In the genomic region with DNA sequence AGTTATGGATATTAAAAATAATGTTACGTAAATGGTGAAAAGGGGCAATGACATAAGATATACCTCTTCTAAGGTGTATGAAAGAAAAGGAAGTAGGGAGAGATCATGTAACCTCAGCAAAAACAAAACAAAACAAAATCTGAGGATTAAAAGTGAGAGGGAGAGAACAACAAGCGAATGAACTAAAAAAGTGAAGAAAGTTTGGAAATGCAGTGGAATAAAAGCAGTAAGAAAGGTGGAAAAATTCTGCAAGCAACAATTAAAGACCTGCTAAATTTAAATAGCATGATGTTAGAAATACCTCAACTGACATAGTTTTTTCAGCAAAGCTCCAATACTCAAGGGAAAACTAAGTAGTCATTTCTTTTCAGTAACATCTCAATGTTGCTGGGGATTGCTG, we compare ENCODE assay signal across 30 cellular contexts.
"Had no signal": no experiment of that assay in that cellular context is flagged by ENCODE, and none has a peak within 500 bp of the region (broad histone marks: within the 10 kb centered on the region; RNA-seq: fewer than 3 reads in every experiment).

No MANE protein-coding gene starts in this region.

- DNase-seq: activated CD4-positive, alpha-beta memory T cell treated with anti-CD3 and anti-CD28 coated beads for 36 hours; activated CD4-positive, alpha-beta T cell treated with anti-CD3 and anti-CD28 coated beads, Interleukin-2, amount 10 ng/mL, durations not matched to agents 7 days and 5 days; activated CD4-positive, CD25-positive, alpha-beta regulatory T cell; activated CD8-positive, alpha-beta memory T cell treated with anti-CD3 and anti-CD28 coated beads for 24 hours; activated gamma-delta T cell treated with Interleukin-2 at 50 U/mL for 16 hours; activated naive CD4-positive, alpha-beta T cell treated with anti-CD3 and anti-CD28 coated beads, Interleukin-2, amount 10 ng/mL, durations not matched to agents 7 days and 5 days; activated T-cell treated with anti-CD3 and anti-CD28 coated beads, Interleukin-2, amount 50 U/mL, for 48 hours; aorta; central memory CD4-positive, alpha-beta T cell; KG1; MV-4-11; NCI-H1092 treated with DMSO at 0.1 percent for 48 hours; NCI-H1417 treated with DMSO at 0.1 percent for 48 hours; NCI-H1694 treated with DMSO at 0.1 percent for 48 hours; NCI-H2029 treated with DMSO at 0.1 percent for 48 hours; NCI-H345; NCI-H510A; NCI-H526 treated with DMSO at 0.1 percent for 48 hours; NCI-H82; OCI-M1; Right ventricle myocardium superior; SW 1271; T1000 had no signal

- H3K9me3 Mint-ChIP-seq: activated CD4-positive, alpha-beta memory T cell treated with anti-CD3 and anti-CD28 coated beads for 36 hours; activated CD4-positive, alpha-beta T cell treated with anti-CD3 and anti-CD28 coated beads, Interleukin-2, amount 10 ng/mL, durations not matched to agents 7 days and 5 days; activated naive CD4-positive, alpha-beta T cell treated with anti-CD3 and anti-CD28 coated beads, Interleukin-2, amount 10 ng/mL, durations not matched to agents 7 days and 5 days; activated T-helper 2 cell treated with anti-CD3 and anti-CD28 coated beads, Interferon-gamma antibody, Interleukin-2, Interleukin-4, amounts not matched to agents 10 μg/mL and 5 μg/mL and 100 μg/mL, durations not matched to agents 14 hours and 24 hours and 36 hours had no signal

- H3K4me3 ChIP-seq: SJSA1 had no signal

- H3K27me3 Mint-ChIP-seq: activated CD4-positive, alpha-beta memory T cell treated with anti-CD3 and anti-CD28 coated beads for 36 hours; activated CD4-positive, alpha-beta T cell treated with anti-CD3 and anti-CD28 coated beads, Interleukin-2, amount 10 ng/mL, durations not matched to agents 7 days and 5 days; activated naive CD4-positive, alpha-beta T cell treated with anti-CD3 and anti-CD28 coated beads, Interleukin-2, amount 10 ng/mL, durations not matched to agents 7 days and 5 days had no signal

- H3K27me3 ChIP-seq: SJSA1 had no signal

- H3K27ac ChIP-seq: RWPE1, SJSA1 had no signal

- FAIRE-seq: bronchial epithelial cell, TTC549 had no signal

- H3K4me3 Mint-ChIP-seq: activated CD4-positive, alpha-beta memory T cell treated with anti-CD3 and anti-CD28 coated beads for 36 hours; activated CD4-positive, alpha-beta T cell treated with anti-CD3 and anti-CD28 coated beads, Interleukin-2, amount 10 ng/mL, durations not matched to agents 7 days and 5 days; activated naive CD4-positive, alpha-beta T cell treated with anti-CD3 and anti-CD28 coated beads, Interleukin-2, amount 10 ng/mL, durations not matched to agents 7 days and 5 days had no signal

- H3K27ac Mint-ChIP-seq: activated CD4-positive, alpha-beta memory T cell treated with anti-CD3 and anti-CD28 coated beads for 36 hours; activated naive CD4-positive, alpha-beta T cell treated with anti-CD3 and anti-CD28 coated beads, Interleukin-2, amount 10 ng/mL, durations not matched to agents 7 days and 5 days had no signal

- H3K9me3 ChIP-seq: SJSA1 had no signal

- ATAC-seq: Panc1, SK-N-SH treated with all-trans-retinoic acid at 6 μM for 48 hours had no signal
